In the genomic region with DNA sequence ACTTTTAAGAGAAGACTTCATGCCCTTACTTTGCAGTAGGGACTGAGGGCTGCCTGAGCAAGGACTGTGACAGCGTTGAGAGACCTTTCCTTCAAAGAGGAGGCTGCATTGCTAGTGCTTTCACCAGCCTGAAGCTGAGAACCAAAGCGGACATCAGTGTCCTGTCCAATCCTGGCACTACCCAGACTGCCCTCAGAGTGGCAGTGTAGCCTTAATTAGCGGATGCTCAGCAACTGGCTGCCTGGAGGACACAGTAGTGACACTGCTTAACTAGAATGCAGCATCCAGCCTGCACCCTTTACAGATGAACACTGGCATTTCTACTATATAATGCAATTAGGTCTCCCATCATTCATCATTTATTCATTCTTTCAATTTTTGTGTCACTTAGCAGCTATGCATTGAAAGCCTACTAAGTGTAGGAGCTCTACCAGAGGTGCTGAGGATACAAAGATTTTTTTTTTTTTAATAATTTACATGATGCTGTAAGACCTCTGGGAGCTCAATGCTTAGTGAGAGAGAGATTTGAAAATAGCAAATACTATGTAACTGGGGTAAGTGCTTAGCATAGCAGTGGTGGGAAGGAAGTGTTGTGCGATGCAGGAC, we compare ENCODE assay signal across 1 cellular context.
TF ChIP-seq lines count a peak whose summit lies in the region.

No MANE protein-coding gene starts in this region.

TF ChIP-seq in H1, 55 proteins besides CTCF, POLR2A, EP300 and RAD21:
- TF ChIP-seq SUZ12 (IDR thresholded peaks at IDR 0.05; ENCODE audit: low read length) (no peak), MAFK (IDR thresholded peaks at IDR 0.05; ENCODE audit: low read depth, low read length) (no peak), TCF12 (IDR thresholded peaks at IDR 0.05; ENCODE audit: low read depth, low read length) (no peak), TAF7 (optimal IDR thresholded peaks at IDR 0.05; ENCODE audit: borderline replicate concordance, low read depth, low read length) (no peak), GABPA (IDR thresholded peaks at IDR 0.05; ENCODE audit: borderline replicate concordance, insufficient read depth, low read length) (no peak), BACH1 (IDR thresholded peaks at IDR 0.05; ENCODE audit: low read length) (no peak), KDM4A (IDR thresholded peaks at IDR 0.05; ENCODE audit: low read depth, low read length, severe bottlenecking) (no peak), CTBP2 (IDR thresholded peaks at IDR 0.05; ENCODE audit: borderline replicate concordance, insufficient read depth, insufficient read length, low read length) (no peak), HDAC2 (IDR thresholded peaks at IDR 0.05; ENCODE audit: borderline replicate concordance in 1 of 2, low read depth in 2 of 2, low read length in 2 of 2) (no peak)
- TF ChIP-seq, protein P1, sequence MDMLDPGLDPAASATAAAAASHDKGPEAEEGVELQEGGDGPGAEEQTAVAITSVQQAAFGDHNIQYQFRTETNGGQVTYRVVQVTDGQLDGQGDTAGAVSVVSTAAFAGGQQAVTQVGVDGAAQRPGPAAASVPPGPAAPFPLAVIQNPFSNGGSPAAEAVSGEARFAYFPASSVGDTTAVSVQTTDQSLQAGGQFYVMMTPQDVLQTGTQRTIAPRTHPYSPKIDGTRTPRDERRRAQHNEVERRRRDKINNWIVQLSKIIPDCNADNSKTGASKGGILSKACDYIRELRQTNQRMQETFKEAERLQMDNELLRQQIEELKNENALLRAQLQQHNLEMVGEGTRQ (IDR thresholded peaks at IDR 0.05; ENCODE audit: low read length), result no peak
